In the genomic region with DNA sequence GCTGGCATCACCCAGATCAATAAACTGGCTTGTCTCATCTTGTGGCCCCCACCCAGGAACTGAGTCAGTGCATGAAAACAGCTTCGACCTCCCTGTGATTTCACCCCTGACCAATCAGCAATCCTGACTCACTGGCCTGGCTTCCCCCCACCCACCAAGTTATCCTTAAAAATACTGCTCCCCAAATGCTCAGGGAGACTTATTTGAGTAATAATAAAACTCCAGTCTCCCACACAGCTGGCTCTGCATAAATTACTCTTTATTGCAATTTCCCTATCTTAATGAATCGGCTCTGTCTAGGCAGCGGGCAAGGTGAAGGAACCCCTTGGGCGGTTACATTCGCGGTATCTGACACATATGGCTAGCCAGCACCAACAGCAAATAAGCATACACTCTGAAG, we compare ENCODE assay signal across 22 cellular contexts. TPM values are rescaled to one million over a fixed set of nuclear protein-coding genes. Genes with fewer than 3 reads are reported as not detected.
DNase-seq lines count a peak whose midpoint lies in the region; FAIRE-seq and TF ChIP-seq lines count a peak whose summit lies in the region.
"Had no signal": no experiment of that assay in that cellular context is flagged by ENCODE, and none has a peak within 500 bp of the region (broad histone marks: within the 10 kb centered on the region; RNA-seq: fewer than 3 reads in every experiment).

No MANE protein-coding gene starts in this region.

- H3K27ac Mint-ChIP-seq in activated T-helper 2 cell treated with anti-CD3 and anti-CD28 coated beads, Interferon-gamma antibody, Interleukin-2, Interleukin-4, amounts not matched to agents 10 μg/mL and 5 μg/mL and 100 μg/mL, durations not matched to agents 14 hours and 24 hours and 36 hours, result no peak overlapping the region
- H3K27ac Mint-ChIP-seq: immature natural killer cell, memory B cell, nephron, T-cell had no signal

- no peaks in the 10 kb centered on the region for H3K36me3 ChIP-seq in kidney (ENCODE audit: control insufficient read depth in 1 of 2, insufficient read depth in 2 of 2, low read length in 2 of 2)
- H3K36me3 ChIP-seq in mesendoderm (ENCODE audit: control insufficient read depth, insufficient read depth, low read length), result no peaks in the 10 kb centered on the region
- H3K36me3 ChIP-seq: esophagus squamous epithelium, prostate gland, spleen, transverse colon had no signal

- no peaks in the 10 kb centered on the region for H3K27me3 ChIP-seq in mesendoderm (ENCODE audit: insufficient read depth, low read length, poor library complexity)
- H3K27me3 ChIP-seq: dorsolateral prefrontal cortex, esophagus squamous epithelium, spleen, transverse colon had no signal

- H2BK15ac ChIP-seq in mesendoderm (replicated peaks; ENCODE audit: low read depth), result no peak overlapping the region

- no peak overlapping the region for H3K4me2 ChIP-seq in mesendoderm (ENCODE audit: low read length)

- H3K56ac ChIP-seq in mesendoderm (ENCODE audit: low read length), result no peak overlapping the region

- DNase-seq in stimulated activated naive CD4-positive, alpha-beta T cell treated with Interleukin-2 at 50 U/mL for 16 hours (lab: John Stamatoyannopoulos, UW), result peak; percentile 45
- DNase-seq in stimulated activated naive CD4-positive, alpha-beta T cell (lab: John Stamatoyannopoulos, UW), result no peak
- no peak for DNase-seq in activated T-helper 2 cell treated with anti-CD3 and anti-CD28 coated beads, Interferon-gamma antibody, Interleukin-2, Interleukin-4, amounts not matched to agents 10 μg/mL and 5 μg/mL and 100 μg/mL, durations not matched to agents 14 hours and 24 hours and 36 hours (ENCODE audit: low spot score)
- peak in 3 of 4 experiments; percentile 2 to 28 (median 2) for DNase-seq in stimulated activated CD4-positive, alpha-beta T cell treated with anti-CD3 and anti-CD28 coated beads, Interleukin-1b, Interleukin-23, amount 100 ng/mL, for 24 hours (ENCODE audit: low read depth in 4 of 4, low spot score in 1 of 4)
- DNase-seq in anterior cingulate cortex (lab: John Stamatoyannopoulos, UW) (no peak), kidney (no peak), mesendoderm (no peak)
- DNase-seq: DMS153, dorsolateral prefrontal cortex, esophagus squamous epithelium, HCEC 1CT, immature natural killer cell, NCI-H1436, spleen, T-cell, transverse colon had no signal

- H3K4me1 Mint-ChIP-seq in activated T-helper 2 cell treated with anti-CD3 and anti-CD28 coated beads, Interferon-gamma antibody, Interleukin-2, Interleukin-4, amounts not matched to agents 10 μg/mL and 5 μg/mL and 100 μg/mL, durations not matched to agents 14 hours and 24 hours and 36 hours (ENCODE audit: low read depth), result peaks cover 8% of the 10 kb centered on the region
- H3K4me1 Mint-ChIP-seq: immature natural killer cell, memory B cell, nephron, T-cell had no signal

- TF ChIP-seq CTCF in kidney (IDR thresholded peaks at IDR 0.05; ENCODE audit: borderline replicate concordance, extremely low read depth, insufficient read depth), result no peak

- H3K18ac ChIP-seq in mesendoderm (ENCODE audit: low read length), result no peak overlapping the region

- H3K4me1 ChIP-seq in kidney (ENCODE audit: control insufficient read depth in 1 of 2, insufficient read depth in 1 of 2, low read depth in 1 of 2, low read length in 2 of 2) (no peaks in the 10 kb centered on the region), mesendoderm (ENCODE audit: control insufficient read depth, low read depth, low read length) (no peaks in the 10 kb centered on the region)
- H3K4me1 ChIP-seq: esophagus squamous epithelium, prostate gland, spleen, transverse colon had no signal

- H3K27me3 Mint-ChIP-seq in activated T-helper 2 cell treated with anti-CD3 and anti-CD28 coated beads, Interferon-gamma antibody, Interleukin-2, Interleukin-4, amounts not matched to agents 10 μg/mL and 5 μg/mL and 100 μg/mL, durations not matched to agents 14 hours and 24 hours and 36 hours (ENCODE audit: low read depth), result no peaks in the 10 kb centered on the region
- H3K27me3 Mint-ChIP-seq: memory B cell had no signal

- H3K4me3 ChIP-seq in kidney (ENCODE audit: low read length in 2 of 2), result no peak overlapping the region
- no peak overlapping the region for H3K4me3 ChIP-seq in mesendoderm (ENCODE audit: low read length)
- H3K4me3 ChIP-seq: dorsolateral prefrontal cortex, esophagus squamous epithelium, prostate gland, spleen, transverse colon had no signal

- no peak overlapping the region for H4K8ac ChIP-seq in mesendoderm (ENCODE audit: low read depth, low read length)

- no peak overlapping the region for H3K4ac ChIP-seq in mesendoderm (ENCODE audit: low read depth, low read length)

- peak overlapping the region; percentile 5 for H3K4me3 Mint-ChIP-seq in activated T-helper 2 cell treated with anti-CD3 and anti-CD28 coated beads, Interferon-gamma antibody, Interleukin-2, Interleukin-4, amounts not matched to agents 10 μg/mL and 5 μg/mL and 100 μg/mL, durations not matched to agents 14 hours and 24 hours and 36 hours (ENCODE audit: low read depth)
- H3K4me3 Mint-ChIP-seq: immature natural killer cell, memory B cell, nephron, T-cell had no signal

- no CpG with 5 or more reads among the region's 6 CpGs for WGBS in mesendoderm (ENCODE audit: extremely low coverage, insufficient coverage, low lambda C conversion rate)

- no peak overlapping the region for H2AK5ac ChIP-seq in mesendoderm (ENCODE audit: low read length)

- no peak overlapping the region for H2BK5ac ChIP-seq in mesendoderm (ENCODE audit: low read length)

- no peaks in the 10 kb centered on the region for H3K79me1 ChIP-seq in mesendoderm (ENCODE audit: low read length)

- intact Hi-C loops in activated T-helper 2 cell treated with anti-CD3 and anti-CD28 coated beads, Interferon-gamma antibody, Interleukin-2, Interleukin-4, amounts not matched to agents 10 μg/mL and 5 μg/mL and 100 μg/mL, durations not matched to agents 14 hours and 24 hours and 36 hours (cut with micrococcal nuclease), result no loop called here
- intact Hi-C loops in kidney (cut with DNase I), result no loop called here

- no peak overlapping the region for H4K5ac ChIP-seq in mesendoderm (ENCODE audit: low read length)

- H3K27ac ChIP-seq in kidney (ENCODE audit: low read depth in 2 of 2, low read length in 2 of 2) (no peak overlapping the region), mesendoderm (ENCODE audit: low read depth, low read length) (no peak overlapping the region)
- H3K27ac ChIP-seq: dorsolateral prefrontal cortex, esophagus squamous epithelium, prostate gland, RWPE1, spleen, transverse colon had no signal

- no peaks in the 10 kb centered on the region for H3K9me3 ChIP-seq in kidney (ENCODE audit: control insufficient read depth in 1 of 2, low read length in 2 of 2)
- H3K9me3 ChIP-seq: esophagus squamous epithelium, prostate gland, spleen, transverse colon had no signal

- H3K9ac ChIP-seq in kidney (ENCODE audit: low read length in 2 of 2) (no peak overlapping the region), mesendoderm (ENCODE audit: low read length) (no peak overlapping the region)

- H3K79me2 ChIP-seq in mesendoderm (ENCODE audit: control insufficient read depth, insufficient read depth, low read length), result no peaks in the 10 kb centered on the region

- no peak for FAIRE-seq in kidney (lab: Jason Lieb, UNC)

- no peaks in the 10 kb centered on the region for H3K9me3 Mint-ChIP-seq in activated T-helper 2 cell treated with anti-CD3 and anti-CD28 coated beads, Interferon-gamma antibody, Interleukin-2, Interleukin-4, amounts not matched to agents 10 μg/mL and 5 μg/mL and 100 μg/mL, durations not matched to agents 14 hours and 24 hours and 36 hours
- H3K9me3 Mint-ChIP-seq: immature natural killer cell, memory B cell, T-cell had no signal

- H3K23ac ChIP-seq in mesendoderm (ENCODE audit: low read length), result no peak overlapping the region

- H2BK120ac ChIP-seq in mesendoderm (ENCODE audit: low read depth, low read length), result no peak overlapping the region

- H3K36me3 Mint-ChIP-seq in activated T-helper 2 cell treated with anti-CD3 and anti-CD28 coated beads, Interferon-gamma antibody, Interleukin-2, Interleukin-4, amounts not matched to agents 10 μg/mL and 5 μg/mL and 100 μg/mL, durations not matched to agents 14 hours and 24 hours and 36 hours (ENCODE audit: low read depth), result no peaks in the 10 kb centered on the region
- H3K36me3 Mint-ChIP-seq: immature natural killer cell, T-cell had no signal

RNA-seq across cellular contexts. Expression of a gene that starts 9.8 kb away (rescaled TPM):
- total RNA-seq in activated T-helper 2 cell treated with anti-CD3 and anti-CD28 coated beads, Interferon-gamma antibody, Interleukin-2, Interleukin-4, amounts not matched to agents 10 μg/mL and 5 μg/mL and 100 μg/mL, durations not matched to agents 14 hours and 24 hours and 36 hours, result 45.8 and 53.2 TPM in 2 replicates
- 47.6 TPM for total RNA-seq in kidney
- 21.1 TPM for polyA plus RNA-seq in kidney (ENCODE audit: insufficient read depth, low read depth, low replicate concordance)
- polyA plus RNA-seq in mesendoderm (2013, experiment 1 of 2), result 29.4 TPM
- 29.3 TPM for polyA plus RNA-seq in mesendoderm (2013, experiment 2 of 2)

RNA-seq across cellular contexts. Expression of a gene that starts 37.7 kb away (rescaled TPM):
- not detected in 2 replicates for total RNA-seq in activated T-helper 2 cell treated with anti-CD3 and anti-CD28 coated beads, Interferon-gamma antibody, Interleukin-2, Interleukin-4, amounts not matched to agents 10 μg/mL and 5 μg/mL and 100 μg/mL, durations not matched to agents 14 hours and 24 hours and 36 hours
- total RNA-seq in kidney, result 7.6 TPM
- 0.37 TPM for polyA plus RNA-seq in kidney (ENCODE audit: insufficient read depth, low read depth, low replicate concordance)
- not detected for polyA plus RNA-seq in mesendoderm (2013, experiment 1 of 2)
- not detected for polyA plus RNA-seq in mesendoderm (2013, experiment 2 of 2)
- total RNA-seq: HT1080 had no signal
- polyA plus RNA-seq: BJ had no signal

Comparison
In these comparisons a context has a peak if more than half of its experiments do, and no peak if none do; other contexts are left out.
1. DNase-seq: peak in stimulated activated naive CD4-positive, alpha-beta T cell treated with Interleukin-2 at 50 U/mL for 16 hours (single experiment) and stimulated activated CD4-positive, alpha-beta T cell treated with anti-CD3 and anti-CD28 coated beads, Interleukin-1b, Interleukin-23, amount 100 ng/mL, for 24 hours (3 of 4); none in stimulated activated naive CD4-positive, alpha-beta T cell (0 of 6), activated T-helper 2 cell treated with anti-CD3 and anti-CD28 coated beads, Interferon-gamma antibody, Interleukin-2, Interleukin-4, amounts not matched to agents 10 μg/mL and 5 μg/mL and 100 μg/mL, durations not matched to agents 14 hours and 24 hours and 36 hours (single experiment), anterior cingulate cortex (0 of 58), kidney (single experiment) and mesendoderm (single experiment).